In the genomic region with DNA sequence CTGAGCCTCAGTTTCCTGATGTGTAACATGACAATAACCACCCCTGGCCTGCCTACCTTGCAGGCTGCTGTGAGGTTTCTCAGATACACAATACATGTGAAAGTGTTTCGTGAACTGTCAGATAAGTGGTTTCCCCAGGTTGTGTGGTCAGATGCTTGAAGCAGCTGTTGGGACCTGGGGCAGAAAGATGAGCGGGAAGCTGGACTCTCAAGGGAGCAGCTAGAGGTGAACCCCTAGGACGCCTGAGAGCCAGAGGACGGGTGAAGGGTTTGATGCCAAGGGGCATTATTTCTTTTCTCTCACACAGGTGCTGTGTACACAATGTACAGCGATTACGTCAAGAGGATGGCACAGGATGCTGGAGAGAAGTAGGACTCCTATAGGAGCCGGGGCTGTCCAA, we compare ENCODE assay signal across 21 cellular contexts. TPM values are rescaled to one million over a fixed set of nuclear protein-coding genes. Genes with fewer than 3 reads are reported as not detected.
DNase-seq lines count a peak whose midpoint lies in the region; ATAC-seq, FAIRE-seq and TF ChIP-seq lines count a peak whose summit lies in the region.
"Had no signal": no experiment of that assay in that cellular context is flagged by ENCODE, and none has a peak within 500 bp of the region (broad histone marks: within the 10 kb centered on the region; RNA-seq: fewer than 3 reads in every experiment).

No MANE protein-coding gene starts in this region.

- CTCF ChIA-PET in activated CD4-positive, alpha-beta memory T cell treated with anti-CD3 and anti-CD28 coated beads, Interleukin-2, amount 10 ng/mL, durations not matched to agents 7 days and 5 days (lab: Charles Lee) = no interaction called here
- CTCF ChIA-PET in activated CD4-positive, alpha-beta memory T cell treated with anti-CD3 and anti-CD28 coated beads for 36 hours (lab: Charles Lee) = no interaction called here
- CTCF ChIA-PET in K562 (lab: Yijun Ruan, JAX; ENCODE audit: low intra/inter-chr PET ratio) = no interaction called here

- no peak for DNase-seq in activated CD4-positive, alpha-beta memory T cell treated with anti-CD3 and anti-CD28 coated beads, Interleukin-2, amount 10 ng/mL, durations not matched to agents 7 days and 5 days
- no peak for DNase-seq in activated CD4-positive, alpha-beta memory T cell treated with anti-CD3 and anti-CD28 coated beads for 36 hours
- DNase-seq in GM12891 (ENCODE audit: insufficient read length, low spot score) = no peak
- DNase-seq in K562 (ENCODE audit: extremely low read depth in 1 of 4, low spot score in 3 of 4) = no peak
- DNase-seq in stimulated activated effector memory CD8-positive, alpha-beta T cell treated with anti-CD3 and anti-CD28 coated beads, Interleukin-12 subunit alpha, Interleukin-12 subunit beta, amount 100 ng/mL, for 72 hours (ENCODE audit: low spot score in 2 of 2) = no peak
- DNase-seq in mesothelial cell of epicardium (ENCODE audit: low spot score in 2 of 2, unreplicated experiment in 2 of 2) = no peak
- no peak for DNase-seq in dermis blood vessel endothelial cell
- DNase-seq: activated CD4-positive, alpha-beta T cell treated with anti-CD3 and anti-CD28 coated beads for 48 hours; activated naive CD4-positive, alpha-beta T cell treated with anti-CD3 and anti-CD28 coated beads, Interleukin-2, amount 10 ng/mL, durations not matched to agents 7 days and 5 days; cortex of kidney; NCI-H1092; NCI-H748 treated with DMSO at 0.1 percent for 48 hours; stimulated activated CD4-positive, alpha-beta T cell treated with anti-CD3 and anti-CD28 coated beads, Interleukin-4, amount 100 ng/mL, for 1 hour had no signal

- H3K9ac ChIP-seq in K562 (ENCODE audit: insufficient read depth in 1 of 2, low read depth in 2 of 2, low read length in 2 of 2) = no peak overlapping the region

- no peaks in the 10 kb centered on the region for H3K27me3 ChIP-seq in K562 (ENCODE audit: control insufficient read depth in 2 of 2, insufficient read depth in 2 of 2, low read length in 2 of 2)

- 0 out of 2 replicates have a peak, but pooled peaks have one; percentile 21 for TF ChIP-seq POLR2A in GM12891 (IDR thresholded peaks at IDR 0.05; ENCODE audit: low read depth, low read length)
- no peak for TF ChIP-seq POLR2A in K562 (conservative IDR thresholded peaks at IDR 0.05)

- no peak overlapping the region for H3K4me3 Mint-ChIP-seq in activated CD4-positive, alpha-beta memory T cell treated with anti-CD3 and anti-CD28 coated beads, Interleukin-2, amount 10 ng/mL, durations not matched to agents 7 days and 5 days
- H3K4me3 Mint-ChIP-seq in activated CD4-positive, alpha-beta memory T cell treated with anti-CD3 and anti-CD28 coated beads for 36 hours = no peak overlapping the region
- H3K4me3 Mint-ChIP-seq in stimulated activated effector memory CD8-positive, alpha-beta T cell treated with anti-CD3 and anti-CD28 coated beads, Interleukin-12 subunit alpha, Interleukin-12 subunit beta, amount 100 ng/mL, for 72 hours = no peak overlapping the region
- no peak overlapping the region for H3K4me3 Mint-ChIP-seq in mesothelial cell of epicardium
- H3K4me3 Mint-ChIP-seq: activated naive CD4-positive, alpha-beta T cell treated with anti-CD3 and anti-CD28 coated beads, Interleukin-2, amount 10 ng/mL, durations not matched to agents 7 days and 5 days had no signal

- TF ChIP-seq CTCF in K562 (IDR thresholded peaks at IDR 0.05 in 2 of 3, conservative IDR thresholded peaks at IDR 0.05 in 1 of 3; ENCODE audit: insufficient read depth in 2 of 3, low read depth in 1 of 3, low read length in 3 of 3) (no peak), mesothelial cell of epicardium (IDR thresholded peaks at IDR 0.05; ENCODE audit: unreplicated experiment) (no peak)

- no peaks in the 10 kb centered on the region for H3K9me3 ChIP-seq in K562 (replicated peaks; ENCODE audit: control insufficient read depth, insufficient read depth, low read depth, low read length)

- intact Hi-C loops in activated CD4-positive, alpha-beta memory T cell treated with anti-CD3 and anti-CD28 coated beads for 36 hours (cut with micrococcal nuclease) = no loop called here
- intact Hi-C loops in K562 (cut with micrococcal nuclease) = no loop called here

- no peak overlapping the region for H2AFZ ChIP-seq in K562 (ENCODE audit: low read depth, low read length)

- H3K36me3 ChIP-seq in K562 (ENCODE audit: control insufficient read depth, insufficient read depth, low read length) = peaks cover 50% of the 10 kb centered on the region

- no TSS peak for BruUV-seq in K562 (replicated peaks; lab: Mats Ljungman, UMichigan)

- no peaks in the 10 kb centered on the region for H3K9me1 ChIP-seq in K562 (ENCODE audit: control insufficient read depth, insufficient read depth, low read length)

- no peak for TF ChIP-seq RAD21 in K562 (CRISPR knock-in tag; conservative IDR thresholded peaks at IDR 0.05 in 1 of 2, IDR thresholded peaks at IDR 0.05 in 1 of 2)

- no peaks in the 10 kb centered on the region for H3K4me1 ChIP-seq in K562 (replicated peaks in 1 of 2; ENCODE audit: control insufficient read depth in 2 of 2, insufficient read depth in 2 of 2, low read length in 2 of 2)

- in situ Hi-C loops in K562 (cut with MboI) = no loop called here

- no peaks in the 10 kb centered on the region for H3K79me2 ChIP-seq in K562 (ENCODE audit: control insufficient read depth, insufficient read depth, low read length)

- peaks cover 37% of the 10 kb centered on the region for H3K36me3 Mint-ChIP-seq in activated CD4-positive, alpha-beta memory T cell treated with anti-CD3 and anti-CD28 coated beads, Interleukin-2, amount 10 ng/mL, durations not matched to agents 7 days and 5 days (ENCODE audit: low read depth)
- H3K36me3 Mint-ChIP-seq in activated CD4-positive, alpha-beta memory T cell treated with anti-CD3 and anti-CD28 coated beads for 36 hours = peaks cover 36% of the 10 kb centered on the region
- H3K36me3 Mint-ChIP-seq in stimulated activated effector memory CD8-positive, alpha-beta T cell treated with anti-CD3 and anti-CD28 coated beads, Interleukin-12 subunit alpha, Interleukin-12 subunit beta, amount 100 ng/mL, for 72 hours = peaks cover 53% of the 10 kb centered on the region
- peaks cover 43% of the 10 kb centered on the region for H3K36me3 Mint-ChIP-seq in mesothelial cell of epicardium

- H3K27ac ChIP-seq in K562 (ENCODE audit: extremely low read depth, low read depth, low read length) = no peak overlapping the region
- H3K27ac ChIP-seq: C4-2B had no signal

- POLR2A ChIA-PET in activated CD4-positive, alpha-beta memory T cell treated with anti-CD3 and anti-CD28 coated beads, Interleukin-2, amount 10 ng/mL, durations not matched to agents 7 days and 5 days (lab: Charles Lee) = no interaction called here
- POLR2A ChIA-PET in activated CD4-positive, alpha-beta memory T cell treated with anti-CD3 and anti-CD28 coated beads for 36 hours (lab: Charles Lee) = no interaction called here
- POLR2A ChIA-PET in K562 (lab: Yijun Ruan, JAX) = interaction anchor here (0.6 to 1.1 kb wide), 2 partner anchors 9 to 288 kb away, joined by 3 read pairs; no protein-coding TSS in a partner anchor

- H4K20me1 ChIP-seq in K562 (replicated peaks; ENCODE audit: control insufficient read depth, insufficient read depth, low read length) = no peaks in the 10 kb centered on the region; the same call in 1 of the 2 replicates

- peak overlapping the region; percentile 12 for H3K27ac Mint-ChIP-seq in activated CD4-positive, alpha-beta memory T cell treated with anti-CD3 and anti-CD28 coated beads, Interleukin-2, amount 10 ng/mL, durations not matched to agents 7 days and 5 days
- H3K27ac Mint-ChIP-seq in activated CD4-positive, alpha-beta memory T cell treated with anti-CD3 and anti-CD28 coated beads for 36 hours = no peak overlapping the region
- H3K27ac Mint-ChIP-seq in stimulated activated effector memory CD8-positive, alpha-beta T cell treated with anti-CD3 and anti-CD28 coated beads, Interleukin-12 subunit alpha, Interleukin-12 subunit beta, amount 100 ng/mL, for 72 hours = peak overlapping the region; percentile 56
- no peak overlapping the region for H3K27ac Mint-ChIP-seq in mesothelial cell of epicardium

- 86% methylated on average over 7 of the region's 7 CpGs for WGBS in K562 (ENCODE audit: insufficient coverage, low coverage, missing lambda C conversion rate)

- no peaks in the 10 kb centered on the region for H3K9me3 Mint-ChIP-seq in activated CD4-positive, alpha-beta memory T cell treated with anti-CD3 and anti-CD28 coated beads, Interleukin-2, amount 10 ng/mL, durations not matched to agents 7 days and 5 days
- no peaks in the 10 kb centered on the region for H3K9me3 Mint-ChIP-seq in activated CD4-positive, alpha-beta memory T cell treated with anti-CD3 and anti-CD28 coated beads for 36 hours
- no peaks in the 10 kb centered on the region for H3K9me3 Mint-ChIP-seq in stimulated activated effector memory CD8-positive, alpha-beta T cell treated with anti-CD3 and anti-CD28 coated beads, Interleukin-12 subunit alpha, Interleukin-12 subunit beta, amount 100 ng/mL, for 72 hours
- no peaks in the 10 kb centered on the region for H3K9me3 Mint-ChIP-seq in mesothelial cell of epicardium
- H3K9me3 Mint-ChIP-seq: activated naive CD4-positive, alpha-beta T cell treated with anti-CD3 and anti-CD28 coated beads, Interleukin-2, amount 10 ng/mL, durations not matched to agents 7 days and 5 days had no signal

- H3K27me3 Mint-ChIP-seq in activated CD4-positive, alpha-beta memory T cell treated with anti-CD3 and anti-CD28 coated beads, Interleukin-2, amount 10 ng/mL, durations not matched to agents 7 days and 5 days = no peaks in the 10 kb centered on the region
- H3K27me3 Mint-ChIP-seq in activated CD4-positive, alpha-beta memory T cell treated with anti-CD3 and anti-CD28 coated beads for 36 hours = no peaks in the 10 kb centered on the region
- no peaks in the 10 kb centered on the region for H3K27me3 Mint-ChIP-seq in mesothelial cell of epicardium (ENCODE audit: low read depth)
- H3K27me3 Mint-ChIP-seq: activated naive CD4-positive, alpha-beta T cell treated with anti-CD3 and anti-CD28 coated beads, Interleukin-2, amount 10 ng/mL, durations not matched to agents 7 days and 5 days had no signal

- no peak for FAIRE-seq in GM12891 (lab: Jason Lieb, UNC)
- no peak for FAIRE-seq in K562 (lab: Jason Lieb, UNC)
- FAIRE-seq: A204.1, astrocyte, endothelial cell of umbilical vein had no signal

- no peaks in the 10 kb centered on the region for H3K4me1 Mint-ChIP-seq in activated CD4-positive, alpha-beta memory T cell treated with anti-CD3 and anti-CD28 coated beads, Interleukin-2, amount 10 ng/mL, durations not matched to agents 7 days and 5 days
- no peaks in the 10 kb centered on the region for H3K4me1 Mint-ChIP-seq in activated CD4-positive, alpha-beta memory T cell treated with anti-CD3 and anti-CD28 coated beads for 36 hours (ENCODE audit: low read depth)
- peaks cover 5% of the 10 kb centered on the region for H3K4me1 Mint-ChIP-seq in stimulated activated effector memory CD8-positive, alpha-beta T cell treated with anti-CD3 and anti-CD28 coated beads, Interleukin-12 subunit alpha, Interleukin-12 subunit beta, amount 100 ng/mL, for 72 hours
- H3K4me1 Mint-ChIP-seq in mesothelial cell of epicardium = peaks cover 3% of the 10 kb centered on the region
- H3K4me1 Mint-ChIP-seq: activated naive CD4-positive, alpha-beta T cell treated with anti-CD3 and anti-CD28 coated beads, Interleukin-2, amount 10 ng/mL, durations not matched to agents 7 days and 5 days had no signal

- ATAC-seq in K562 = no peak
- no peak for ATAC-seq in stimulated activated effector memory CD8-positive, alpha-beta T cell treated with anti-CD3 and anti-CD28 coated beads, Interleukin-12 subunit alpha, Interleukin-12 subunit beta, amount 100 ng/mL, for 72 hours
- no peak for ATAC-seq in HG02852 (IDR thresholded peaks at IDR 0.05; ENCODE audit: unreplicated experiment)

- H3K4me2 ChIP-seq in K562 (ENCODE audit: insufficient read depth, low read length) = no peak overlapping the region

- TF ChIP-seq EP300 in K562 (IDR thresholded peaks at IDR 0.05; ENCODE audit: low read length) = no peak

- no peak overlapping the region for H3K4me3 ChIP-seq in K562
- H3K4me3 ChIP-seq: skin epidermis had no signal

RNA-seq across cellular contexts. Expression of a gene that starts 2.3 kb away (rescaled TPM):
- not detected for total RNA-seq in activated CD4-positive, alpha-beta memory T cell treated with anti-CD3 and anti-CD28 coated beads, Interleukin-2, amount 10 ng/mL, durations not matched to agents 7 days and 5 days
- not detected for total RNA-seq in activated CD4-positive, alpha-beta memory T cell treated with anti-CD3 and anti-CD28 coated beads for 36 hours
- not detected for polyA plus RNA-seq in GM12891 (2012; ENCODE audit: low read depth, missing spikeins)
- not detected in 2 replicates for total RNA-seq in K562 (2011; cell fraction: chromatin; rRNA removed; ENCODE audit: low replicate concordance)
- not detected in 2 replicates for total RNA-seq in K562 (2011; cell fraction: nucleolus; rRNA removed)
- total RNA-seq in K562 (2011; cell fraction: nucleoplasm; rRNA removed) = not detected in 2 replicates
- total RNA-seq in K562 (2014; rRNA removed) (not detected in 2 replicates), K562 (2014; rRNA removed; fragmentation: Illumina TruSeq; extraction: Trizol) (not detected in 2 replicates), K562 (2015; rRNA removed; fragmentation: Illumina TruSeq; extraction: Trizol) (not detected in 2 replicates), K562 (2021) (not detected in 2 replicates), mesothelial cell of epicardium (0.57 TPM in 1 of 3 replicates, not detected in the others), dermis blood vessel endothelial cell (not detected in 2 replicates)
- polyA plus RNA-seq in K562 (2011; rRNA removed) (not detected in 2 replicates), K562 (2014; fragmentation: Illumina TruSeq; extraction: Trizol) (not detected in 2 replicates), K562 (2014; fragmentation: Nextera tagmentation; extraction: Ambion mirVana) (not detected), K562 (2014; rRNA removed) (not detected in 2 replicates)
- not detected in 2 replicates for polyA plus RNA-seq in K562 (2011; cell fraction: cytosol; rRNA removed)
- polyA plus RNA-seq in K562 (2011; cell fraction: nucleus; rRNA removed) = not detected in 2 replicates
- 0.22 TPM in 1 of 2 replicates, not detected in the other for polyA plus RNA-seq in K562 (2012)
- not detected in 2 replicates for polyA minus RNA-seq in K562 (2011; rRNA and poly(A)+ RNA removed)
- polyA minus RNA-seq in K562 (2011; cell fraction: cytosol; rRNA and poly(A)+ RNA removed) = not detected in 2 replicates
- polyA minus RNA-seq in K562 (2011; cell fraction: nucleus; rRNA and poly(A)+ RNA removed) = not detected in 2 replicates
- total RNA-seq: astrocyte, endothelial cell of umbilical vein, osteoblast, SK-MEL-5 had no signal
- polyA plus RNA-seq: endothelial cell of umbilical vein had no signal

RNA-seq across cellular contexts. Expression of a gene that starts 19.9 kb away (rescaled TPM):
- under 1 TPM; 0.78 to 0.88 TPM for total RNA-seq in activated CD4-positive, alpha-beta memory T cell treated with anti-CD3 and anti-CD28 coated beads, Interleukin-2, amount 10 ng/mL, durations not matched to agents 7 days and 5 days
- 1 to 10 TPM; 1.9 to 2.7 TPM for total RNA-seq in activated CD4-positive, alpha-beta memory T cell treated with anti-CD3 and anti-CD28 coated beads for 36 hours
- 1.9 TPM for polyA plus RNA-seq in GM12891 (2012; ENCODE audit: low read depth, missing spikeins)
- 1.8 and 2.2 TPM in 2 replicates for total RNA-seq in K562 (2011; cell fraction: chromatin; rRNA removed; ENCODE audit: low replicate concordance)
- 0.67 and 0.79 TPM in 2 replicates for total RNA-seq in K562 (2011; cell fraction: nucleolus; rRNA removed)
- 1.0 and 3.1 TPM in 2 replicates for total RNA-seq in K562 (2011; cell fraction: nucleoplasm; rRNA removed)
- 0.05 and 0.61 TPM in 2 replicates for total RNA-seq in K562 (2014; rRNA removed)
- total RNA-seq in K562 (2014; rRNA removed; fragmentation: Illumina TruSeq; extraction: Trizol) = 0.15 and 0.19 TPM in 2 replicates
- 0.04 TPM in 2 replicates for total RNA-seq in K562 (2015; rRNA removed; fragmentation: Illumina TruSeq; extraction: Trizol)
- 0.33 and 0.58 TPM in 2 replicates for total RNA-seq in K562 (2021)
- 0.66 and 1.4 TPM in 2 replicates for polyA plus RNA-seq in K562 (2011; rRNA removed)
- polyA plus RNA-seq in K562 (2011; cell fraction: cytosol; rRNA removed) = 0.62 and 0.97 TPM in 2 replicates
- 0.31 and 0.67 TPM in 2 replicates for polyA plus RNA-seq in K562 (2011; cell fraction: nucleus; rRNA removed)
- 0.10 and 0.15 TPM in 2 replicates for polyA plus RNA-seq in K562 (2012)
- 0.18 and 0.28 TPM in 2 replicates for polyA plus RNA-seq in K562 (2014; fragmentation: Illumina TruSeq; extraction: Trizol)
- under 1 TPM in 1 of 2 experiments, not detected in 1; 0.17 TPM for polyA plus RNA-seq in K562 (2014; fragmentation: Nextera tagmentation; extraction: Ambion mirVana)
- polyA plus RNA-seq in K562 (2014; rRNA removed) = 0.04 and 0.20 TPM in 2 replicates
- polyA minus RNA-seq in K562 (2011; rRNA and poly(A)+ RNA removed) = 0.54 and 2.7 TPM in 2 replicates
- polyA minus RNA-seq in K562 (2011; cell fraction: cytosol; rRNA and poly(A)+ RNA removed) = 0.18 and 0.76 TPM in 2 replicates
- 0.22 and 0.27 TPM in 2 replicates for polyA minus RNA-seq in K562 (2011; cell fraction: nucleus; rRNA and poly(A)+ RNA removed)
- 54.5 to 57.1 TPM (median 54.8 TPM) in 3 replicates for total RNA-seq in mesothelial cell of epicardium
- total RNA-seq in dermis blood vessel endothelial cell = 7.5 and 13.9 TPM in 2 replicates

RNA-seq across cellular contexts. Expression of a gene that starts 49.2 kb away (rescaled TPM):
- total RNA-seq in activated CD4-positive, alpha-beta memory T cell treated with anti-CD3 and anti-CD28 coated beads, Interleukin-2, amount 10 ng/mL, durations not matched to agents 7 days and 5 days = 100 to 1,000 TPM; 102 to 114 TPM
- 100 to 1,000 TPM; 162 to 171 TPM for total RNA-seq in activated CD4-positive, alpha-beta memory T cell treated with anti-CD3 and anti-CD28 coated beads for 36 hours
- 61.9 TPM for polyA plus RNA-seq in GM12891 (2012; ENCODE audit: low read depth, missing spikeins)
- 580 and 635 TPM in 2 replicates for total RNA-seq in K562 (2011; cell fraction: chromatin; rRNA removed; ENCODE audit: low replicate concordance)
- 198 and 214 TPM in 2 replicates for total RNA-seq in K562 (2011; cell fraction: nucleolus; rRNA removed)
- total RNA-seq in K562 (2011; cell fraction: nucleoplasm; rRNA removed) = 312 and 334 TPM in 2 replicates
- 191 and 208 TPM in 2 replicates for total RNA-seq in K562 (2014; rRNA removed)
- 233 and 253 TPM in 2 replicates for total RNA-seq in K562 (2014; rRNA removed; fragmentation: Illumina TruSeq; extraction: Trizol)
- 205 and 218 TPM in 2 replicates for total RNA-seq in K562 (2015; rRNA removed; fragmentation: Illumina TruSeq; extraction: Trizol)
- 234 and 245 TPM in 2 replicates for total RNA-seq in K562 (2021)
- polyA plus RNA-seq in K562 (2011; rRNA removed) = 287 and 362 TPM in 2 replicates
- polyA plus RNA-seq in K562 (2011; cell fraction: cytosol; rRNA removed) = 202 and 205 TPM in 2 replicates
- 245 and 269 TPM in 2 replicates for polyA plus RNA-seq in K562 (2011; cell fraction: nucleus; rRNA removed)
- 126 and 176 TPM in 2 replicates for polyA plus RNA-seq in K562 (2012)
- polyA plus RNA-seq in K562 (2014; fragmentation: Illumina TruSeq; extraction: Trizol) = 222 and 225 TPM in 2 replicates
- 100 to 1,000 TPM in 1 of 2 experiments, 10 to 100 TPM in 1; 65.8 to 116 TPM for polyA plus RNA-seq in K562 (2014; fragmentation: Nextera tagmentation; extraction: Ambion mirVana)
- 125 and 138 TPM in 2 replicates for polyA plus RNA-seq in K562 (2014; rRNA removed)
- 919 and 1,083 TPM in 2 replicates for polyA minus RNA-seq in K562 (2011; rRNA and poly(A)+ RNA removed)
- 160 and 168 TPM in 2 replicates for polyA minus RNA-seq in K562 (2011; cell fraction: cytosol; rRNA and poly(A)+ RNA removed)
- 120 and 201 TPM in 2 replicates for polyA minus RNA-seq in K562 (2011; cell fraction: nucleus; rRNA and poly(A)+ RNA removed)
- total RNA-seq in mesothelial cell of epicardium = 133 to 145 TPM (median 134 TPM) in 3 replicates
- 154 and 298 TPM in 2 replicates for total RNA-seq in dermis blood vessel endothelial cell

Comparison
In these comparisons a context has a peak if more than half of its experiments do, and no peak if none do; other contexts are left out.
1. H3K27ac Mint-ChIP-seq: peak in activated CD4-positive, alpha-beta memory T cell treated with anti-CD3 and anti-CD28 coated beads, Interleukin-2, amount 10 ng/mL, durations not matched to agents 7 days and 5 days (single experiment) and stimulated activated effector memory CD8-positive, alpha-beta T cell treated with anti-CD3 and anti-CD28 coated beads, Interleukin-12 subunit alpha, Interleukin-12 subunit beta, amount 100 ng/mL, for 72 hours (single experiment); none in activated CD4-positive, alpha-beta memory T cell treated with anti-CD3 and anti-CD28 coated beads for 36 hours (single experiment) and mesothelial cell of epicardium (single experiment).